ENCODE assay signal across 8 cellular contexts in genomic region chr9:96655198-96655851, GRCh38. TPM values are rescaled to one million over a fixed set of nuclear protein-coding genes. Genes with fewer than 3 reads are reported as not detected.
DNase-seq lines count a peak whose midpoint lies in the region; ATAC-seq and TF ChIP-seq lines count a peak whose summit lies in the region.

Gene PRXL2C (minus strand): TSS chr9:96655317. CDS start chr9:96655281, 36 bp downstream.

- peak within 1 kb of the TSS; percentile 63 for H3K9ac ChIP-seq in ES-I3 (ENCODE audit: low read depth, low read length)
- peak within 1 kb of the TSS; percentile 82 for H3K9ac ChIP-seq in smooth muscle cell (ENCODE audit: low read depth)

- no peaks in the 10 kb centered on the region for H3F3A ChIP-seq in smooth muscle cell (ENCODE audit: low read depth)

- H3K4me1 ChIP-seq in ES-I3 (ENCODE audit: insufficient read depth, low read length) (no peaks in the 10 kb centered on the region; the same call in 1 of the 2 replicates), breast epithelium (no peaks in the 10 kb centered on the region), smooth muscle cell (ENCODE audit: low read depth) (no peaks in the 10 kb centered on the region)

- H4K20me1 ChIP-seq in smooth muscle cell (ENCODE audit: low read depth) = no peaks in the 10 kb centered on the region

- peak within 1 kb of the TSS; percentile 91 to 99 (median 97) for H3K27ac Mint-ChIP-seq in immature natural killer cell

- peak within 1 kb of the TSS; percentile 93 to 97 (median 96) for H3K4me3 Mint-ChIP-seq in immature natural killer cell

- peak; percentile 71 for ATAC-seq in GM21825 (IDR thresholded peaks at IDR 0.05; ENCODE audit: unreplicated experiment)
- ATAC-seq in GM19328 (IDR thresholded peaks at IDR 0.05; ENCODE audit: unreplicated experiment) = no peak

- intact Hi-C loops in breast epithelium (cut with DNase I; ENCODE audit: low total_unique reads) = no loop called here

- TF ChIP-seq POLR2A in NB4 (IDR thresholded peaks at IDR 0.05; ENCODE audit: extremely low read depth, insufficient read length) (no peak), breast epithelium (IDR thresholded peaks at IDR 0.05) (no peak)

- H3K27ac ChIP-seq in breast epithelium (peak within 1 kb of the TSS; percentile 95 to 100), smooth muscle cell (ENCODE audit: low read depth) (peak within 1 kb of the TSS; percentile 76)

- no peak for TF ChIP-seq CTCF in NB4 (IDR thresholded peaks at IDR 0.05; ENCODE audit: low read depth, low read length)
- no peak for TF ChIP-seq CTCF in WI38 (IDR thresholded peaks at IDR 0.05; ENCODE audit: low read depth, low read length)
- TF ChIP-seq CTCF in breast epithelium (IDR thresholded peaks at IDR 0.05) = no peak
- TF ChIP-seq CTCF in smooth muscle cell (IDR thresholded peaks at IDR 0.05; ENCODE audit: borderline replicate concordance, insufficient read depth, poor library complexity, severe bottlenecking) = no peak

- no peaks in the 10 kb centered on the region for H3K36me3 Mint-ChIP-seq in immature natural killer cell

- H2AFZ ChIP-seq in smooth muscle cell (ENCODE audit: low read depth) = peak within 1 kb of the TSS; percentile 94

- H3K36me3 ChIP-seq in ES-I3 (ENCODE audit: insufficient read depth, low read length) (no peaks in the 10 kb centered on the region), breast epithelium (no peaks in the 10 kb centered on the region), smooth muscle cell (ENCODE audit: low read depth) (peaks cover 3% of the 10 kb centered on the region)

- H3K27me3 ChIP-seq in breast epithelium = no peaks in the 10 kb centered on the region
- peaks cover 17% of the 10 kb centered on the region for H3K27me3 ChIP-seq in smooth muscle cell (ENCODE audit: low read depth)

- peak within 1 kb of the TSS; percentile 64 for H3K4me3 ChIP-seq in NB4 (ENCODE audit: low read depth, low read length)
- peak within 1 kb of the TSS; percentile 72 for H3K4me3 ChIP-seq in WI38 (ENCODE audit: low read depth, low read length)
- peak within 1 kb of the TSS; percentile 57 to 86 (median 72) for H3K4me3 ChIP-seq in breast epithelium
- peak within 1 kb of the TSS; percentile 69 for H3K4me3 ChIP-seq in smooth muscle cell

- peak within 1 kb of the TSS; percentile 90 for H3K4me2 ChIP-seq in smooth muscle cell

- WGBS in smooth muscle cell (ENCODE audit: low lambda C conversion rate) = 6% methylated on average over 56 of the region's 57 CpGs

- H3K9me3 ChIP-seq in ES-I3 (ENCODE audit: control insufficient read depth, insufficient read depth, low read length) (no peaks in the 10 kb centered on the region), breast epithelium (no peaks in the 10 kb centered on the region), smooth muscle cell (replicated peaks; ENCODE audit: low read depth) (no peaks in the 10 kb centered on the region)

- H3K79me2 ChIP-seq in smooth muscle cell (ENCODE audit: low read depth) = no peaks in the 10 kb centered on the region

- DNase-seq in NB4 (ENCODE audit: low read depth) (peak; percentile 67), breast epithelium (ENCODE audit: low spot score in 2 of 2) (peak; percentile 69 to 79), immature natural killer cell (peak; percentile 77 to 81 (median 81)), smooth muscle cell (lab: John Stamatoyannopoulos, UW; ENCODE audit: unreplicated experiment) (peak; percentile 51)

- H3K4me1 Mint-ChIP-seq in immature natural killer cell = peaks cover 18 to 29% of the 10 kb centered on the region in 2 donors

- peaks cover 12 to 16% (median 12%) of the 10 kb centered on the region in 3 donors for H3K27me3 Mint-ChIP-seq in immature natural killer cell (ENCODE audit: low read depth in 3 of 3)

- no peaks in the 10 kb centered on the region for H3K9me3 Mint-ChIP-seq in immature natural killer cell

RNA-seq across cellular contexts. Expression of gene PRXL2C, which starts in this region (rescaled TPM):
- 10 to 100 TPM; 14.3 to 26.1 (median 16.1) TPM for total RNA-seq in breast epithelium
- 10 to 100 TPM in 2 of 3 donors, 1 to 10 TPM in 1; 6.3 to 13.2 (median 12.6) TPM for polyA plus RNA-seq in immature natural killer cell
- total RNA-seq in smooth muscle cell = 3.9 and 5.6 TPM in 2 replicates
- polyA plus RNA-seq in smooth muscle cell = 3.5 and 4.4 TPM in 2 replicates
